8 cellular contexts compared by ENCODE assay signal in genomic region chr6:55617272-55617671, GRCh38. TPM values are rescaled to one million over a fixed set of nuclear protein-coding genes. Genes with fewer than 3 reads are reported as not detected.
DNase-seq lines count a peak whose midpoint lies in the region; ATAC-seq and TF ChIP-seq lines count a peak whose summit lies in the region.

No MANE protein-coding gene starts in this region.

- DNase-seq in AG09309 (ENCODE audit: low read depth): no peak
- DNase-seq in HT-29 (ENCODE audit: low spot score): peak; percentile 67
- DNase-seq in iPS DF 4.7 (ENCODE audit: extremely low read depth, low spot score): peak; percentile 25
- DNase-seq in ureter (ENCODE audit: low spot score): no peak
- DNase-seq in NCI-H1436 treated with DMSO at 0.1 percent for 48 hours (lab: John Stamatoyannopoulos, UW): no peak
- no peak for DNase-seq in activated CD4-positive, alpha-beta T cell treated with anti-CD3 and anti-CD28 coated beads for 4 hours

- no peak overlapping the region for H3K4me3 ChIP-seq in AG09309 (ENCODE audit: control insufficient read depth, low read depth, low read length)

- ATAC-seq in GM18511 (IDR thresholded peaks at IDR 0.05; ENCODE audit: unreplicated experiment) (peak; percentile 79), SK-N-SH treated with all-trans-retinoic acid at 6 μM for 48 hours (peak; percentile 90)

- TF ChIP-seq CTCF in AG09309 (IDR thresholded peaks at IDR 0.05; ENCODE audit: control insufficient read depth, insufficient read depth, low read depth, low read length, missing control alignments): peak; percentile 71

TF ChIP-seq in SK-N-SH treated with all-trans-retinoic acid at 6 μM for 48 hours, 23 proteins besides CTCF, POLR2A, EP300 and RAD21:
- TF ChIP-seq BACH2 (CRISPR knock-in tag; IDR thresholded peaks at IDR 0.05; ENCODE audit: borderline replicate concordance): no peak
- no peak for TF ChIP-seq PATZ1 (CRISPR knock-in tag; IDR thresholded peaks at IDR 0.05; ENCODE audit: borderline replicate concordance)
- TF ChIP-seq TCF4 (CRISPR knock-in tag; IDR thresholded peaks at IDR 0.05; ENCODE audit: borderline replicate concordance): no peak
- TF ChIP-seq ESRRG (CRISPR knock-in tag; IDR thresholded peaks at IDR 0.05): no peak
- TF ChIP-seq ZNF8 (CRISPR knock-in tag; IDR thresholded peaks at IDR 0.05): no peak
- TF ChIP-seq ZFP30 (CRISPR knock-in tag; IDR thresholded peaks at IDR 0.05): no peak
- TF ChIP-seq RARB (CRISPR knock-in tag; IDR thresholded peaks at IDR 0.05): no peak
- no peak for TF ChIP-seq ZC3H10 (CRISPR knock-in tag; IDR thresholded peaks at IDR 0.05)
- TF ChIP-seq, protein P1, sequence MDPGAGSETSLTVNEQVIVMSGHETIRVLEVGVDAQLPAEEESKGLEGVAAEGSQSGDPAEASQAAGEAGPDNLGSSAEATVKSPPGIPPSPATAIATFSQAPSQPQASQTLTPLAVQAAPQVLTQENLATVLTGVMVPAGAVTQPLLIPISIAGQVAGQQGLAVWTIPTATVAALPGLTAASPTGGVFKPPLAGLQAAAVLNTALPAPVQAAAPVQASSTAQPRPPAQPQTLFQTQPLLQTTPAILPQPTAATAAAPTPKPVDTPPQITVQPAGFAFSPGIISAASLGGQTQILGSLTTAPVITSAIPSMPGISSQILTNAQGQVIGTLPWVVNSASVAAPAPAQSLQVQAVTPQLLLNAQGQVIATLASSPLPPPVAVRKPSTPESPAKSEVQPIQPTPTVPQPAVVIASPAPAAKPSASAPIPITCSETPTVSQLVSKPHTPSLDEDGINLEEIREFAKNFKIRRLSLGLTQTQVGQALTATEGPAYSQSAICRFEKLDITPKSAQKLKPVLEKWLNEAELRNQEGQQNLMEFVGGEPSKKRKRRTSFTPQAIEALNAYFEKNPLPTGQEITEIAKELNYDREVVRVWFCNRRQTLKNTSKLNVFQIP (CRISPR knock-in tag; IDR thresholded peaks at IDR 0.05; ENCODE audit: borderline replicate concordance, low read depth): no peak
- no peak for TF ChIP-seq PPARA (CRISPR knock-in tag; IDR thresholded peaks at IDR 0.05; ENCODE audit: borderline replicate concordance)
- no peak for TF ChIP-seq GLIS3 (CRISPR knock-in tag; IDR thresholded peaks at IDR 0.05)
- TF ChIP-seq TOX (CRISPR knock-in tag; IDR thresholded peaks at IDR 0.05; ENCODE audit: borderline replicate concordance): no peak
- no peak for TF ChIP-seq ARNTL (CRISPR knock-in tag; IDR thresholded peaks at IDR 0.05; ENCODE audit: borderline replicate concordance, low read depth)
- TF ChIP-seq ISL1 (CRISPR knock-in tag; IDR thresholded peaks at IDR 0.05): no peak
- TF ChIP-seq ZFP3 (CRISPR knock-in tag; IDR thresholded peaks at IDR 0.05): no peak
- TF ChIP-seq ZNF70 (CRISPR knock-in tag; IDR thresholded peaks at IDR 0.05): no peak
- TF ChIP-seq ZNF565 (CRISPR knock-in tag; conservative IDR thresholded peaks at IDR 0.05; ENCODE audit: low read depth): no peak
- TF ChIP-seq, protein P2, sequence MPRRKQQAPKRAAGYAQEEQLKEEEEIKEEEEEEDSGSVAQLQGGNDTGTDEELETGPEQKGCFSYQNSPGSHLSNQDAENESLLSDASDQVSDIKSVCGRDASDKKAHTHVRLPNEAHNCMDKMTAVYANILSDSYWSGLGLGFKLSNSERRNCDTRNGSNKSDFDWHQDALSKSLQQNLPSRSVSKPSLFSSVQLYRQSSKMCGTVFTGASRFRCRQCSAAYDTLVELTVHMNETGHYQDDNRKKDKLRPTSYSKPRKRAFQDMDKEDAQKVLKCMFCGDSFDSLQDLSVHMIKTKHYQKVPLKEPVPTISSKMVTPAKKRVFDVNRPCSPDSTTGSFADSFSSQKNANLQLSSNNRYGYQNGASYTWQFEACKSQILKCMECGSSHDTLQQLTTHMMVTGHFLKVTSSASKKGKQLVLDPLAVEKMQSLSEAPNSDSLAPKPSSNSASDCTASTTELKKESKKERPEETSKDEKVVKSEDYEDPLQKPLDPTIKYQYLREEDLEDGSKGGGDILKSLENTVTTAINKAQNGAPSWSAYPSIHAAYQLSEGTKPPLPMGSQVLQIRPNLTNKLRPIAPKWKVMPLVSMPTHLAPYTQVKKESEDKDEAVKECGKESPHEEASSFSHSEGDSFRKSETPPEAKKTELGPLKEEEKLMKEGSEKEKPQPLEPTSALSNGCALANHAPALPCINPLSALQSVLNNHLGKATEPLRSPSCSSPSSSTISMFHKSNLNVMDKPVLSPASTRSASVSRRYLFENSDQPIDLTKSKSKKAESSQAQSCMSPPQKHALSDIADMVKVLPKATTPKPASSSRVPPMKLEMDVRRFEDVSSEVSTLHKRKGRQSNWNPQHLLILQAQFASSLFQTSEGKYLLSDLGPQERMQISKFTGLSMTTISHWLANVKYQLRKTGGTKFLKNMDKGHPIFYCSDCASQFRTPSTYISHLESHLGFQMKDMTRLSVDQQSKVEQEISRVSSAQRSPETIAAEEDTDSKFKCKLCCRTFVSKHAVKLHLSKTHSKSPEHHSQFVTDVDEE (CRISPR knock-in tag; IDR thresholded peaks at IDR 0.05): no peak
- no peak for TF ChIP-seq CREB5 (CRISPR knock-in tag; IDR thresholded peaks at IDR 0.05; ENCODE audit: low read depth)
- TF ChIP-seq, protein P3, sequence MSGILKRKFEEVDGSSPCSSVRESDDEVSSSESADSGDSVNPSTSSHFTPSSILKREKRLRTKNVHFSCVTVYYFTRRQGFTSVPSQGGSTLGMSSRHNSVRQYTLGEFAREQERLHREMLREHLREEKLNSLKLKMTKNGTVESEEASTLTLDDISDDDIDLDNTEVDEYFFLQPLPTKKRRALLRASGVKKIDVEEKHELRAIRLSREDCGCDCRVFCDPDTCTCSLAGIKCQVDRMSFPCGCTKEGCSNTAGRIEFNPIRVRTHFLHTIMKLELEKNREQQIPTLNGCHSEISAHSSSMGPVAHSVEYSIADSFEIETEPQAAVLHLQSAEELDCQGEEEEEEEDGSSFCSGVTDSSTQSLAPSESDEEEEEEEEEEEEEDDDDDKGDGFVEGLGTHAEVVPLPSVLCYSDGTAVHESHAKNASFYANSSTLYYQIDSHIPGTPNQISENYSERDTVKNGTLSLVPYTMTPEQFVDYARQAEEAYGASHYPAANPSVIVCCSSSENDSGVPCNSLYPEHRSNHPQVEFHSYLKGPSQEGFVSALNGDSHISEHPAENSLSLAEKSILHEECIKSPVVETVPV (CRISPR knock-in tag; IDR thresholded peaks at IDR 0.05): no peak

RNA-seq across cellular contexts. Expression of gene HMGCLL1, which starts 38.3 kb away (rescaled TPM):
- not detected in 2 replicates for total RNA-seq in HT-29 (2014; rRNA removed; shearing (Covaris generic))
- 0.57 TPM for total RNA-seq in ureter

Comparison
In these comparisons a context has a peak if more than half of its experiments do, and no peak if none do; other contexts are left out.
1. DNase-seq: peak in HT-29 (single experiment) and iPS DF 4.7 (single experiment); none in AG09309 (single experiment), ureter (single experiment), NCI-H1436 treated with DMSO at 0.1 percent for 48 hours (single experiment) and activated CD4-positive, alpha-beta T cell treated with anti-CD3 and anti-CD28 coated beads for 4 hours (0 of 2).